Comparison of ENCODE assay signal across 1 cellular context in genomic region chr1:42931108-42931539, GRCh38.
TF ChIP-seq lines count a peak whose summit lies in the region.

No MANE protein-coding gene starts in this region.

TF ChIP-seq in H1, 55 proteins besides CTCF, POLR2A, EP300 and RAD21 (continued from another document):
- TF ChIP-seq CHD7 (IDR thresholded peaks at IDR 0.05; ENCODE audit: insufficient replicate concordance, low read length) (no peak), MAX (IDR thresholded peaks at IDR 0.05) (0 out of 2 replicates have a peak, but pooled peaks have one; percentile 23), CREB1 (IDR thresholded peaks at IDR 0.05) (no peak), GABPA (IDR thresholded peaks at IDR 0.05; ENCODE audit: borderline replicate concordance, insufficient read depth, low read length) (0 out of 2 replicates have a peak, but pooled peaks have one; percentile 65), POU5F1 (IDR thresholded peaks at IDR 0.05; ENCODE audit: low read depth, low read length) (no peak), BCL11A (IDR thresholded peaks at IDR 0.05; ENCODE audit: low read depth in 2 of 2, low read length in 2 of 2) (no peak), RNF2 (IDR thresholded peaks at IDR 0.05; ENCODE audit: borderline replicate concordance, low read depth, low read length, missing control alignments, poor library complexity, severe bottlenecking) (no peak)
TF ChIP-seq in H1: peak in this region for 3.
